21 cellular contexts compared by ENCODE assay signal in the genomic region with DNA sequence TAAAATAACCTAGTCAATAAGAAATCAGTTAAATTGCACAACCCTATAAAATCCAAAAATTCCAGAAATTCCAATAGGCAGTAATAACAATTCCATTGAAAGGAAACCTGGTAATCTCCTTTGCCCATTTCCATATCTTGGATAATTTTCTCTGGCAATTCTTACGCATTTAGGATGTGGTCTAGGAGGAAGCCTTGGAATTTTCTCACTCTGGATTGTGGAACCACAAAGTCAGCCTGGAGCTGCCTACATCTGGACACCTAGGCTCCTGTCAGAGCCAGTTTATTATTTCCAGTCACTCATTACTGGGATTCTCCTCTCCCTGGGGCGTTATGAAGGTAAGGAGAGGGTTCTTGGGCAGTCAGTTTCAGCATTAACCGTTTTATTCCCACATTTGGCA. TPM values are rescaled to one million over a fixed set of nuclear protein-coding genes. Genes with fewer than 3 reads are reported as not detected.
DNase-seq lines count a peak whose midpoint lies in the region; ATAC-seq and TF ChIP-seq lines count a peak whose summit lies in the region.
"Had no signal": no experiment of that assay in that cellular context is flagged by ENCODE, and none has a peak within 500 bp of the region (broad histone marks: within the 10 kb centered on the region; RNA-seq: fewer than 3 reads in every experiment).

No MANE protein-coding gene starts in this region.

- no peak overlapping the region for H2BK12ac ChIP-seq in mesenchymal stem cell (ENCODE audit: low read length in 2 of 2)

- no peak overlapping the region for H3K4me2 ChIP-seq in mesenchymal stem cell (ENCODE audit: low read length, poor library complexity, severe bottlenecking)

- no peaks in the 10 kb centered on the region for H3K4me1 Mint-ChIP-seq in activated naive CD8-positive, alpha-beta T cell treated with anti-CD3 and anti-CD28 coated beads for 36 hours
- H3K4me1 Mint-ChIP-seq: B cell; naive thymus-derived CD8-positive, alpha-beta T cell had no signal

- H3K27ac Mint-ChIP-seq in activated naive CD8-positive, alpha-beta T cell treated with anti-CD3 and anti-CD28 coated beads for 36 hours, result no peak overlapping the region
- H3K27ac Mint-ChIP-seq: B cell; naive thymus-derived CD8-positive, alpha-beta T cell had no signal

- H3K9ac ChIP-seq in colonic mucosa (ENCODE audit: low read depth in 2 of 2, low read length in 2 of 2) (no peak overlapping the region), mesenchymal stem cell (ENCODE audit: low read length) (no peak overlapping the region)

- H3K27me3 ChIP-seq in colonic mucosa, result no peaks in the 10 kb centered on the region
- H3K27me3 ChIP-seq in mesenchymal stem cell (ENCODE audit: control insufficient read depth in 1 of 2, insufficient read depth in 1 of 2, low read length in 2 of 2), result no peaks in the 10 kb centered on the region
- H3K27me3 ChIP-seq: Peyer's patch had no signal

- H2AFZ ChIP-seq in mesenchymal stem cell (ENCODE audit: low read depth, low read length), result no peak overlapping the region

- no peak overlapping the region for H2BK120ac ChIP-seq in mesenchymal stem cell (ENCODE audit: low read depth, low read length)

- H3K4ac ChIP-seq in mesenchymal stem cell (ENCODE audit: low read depth in 1 of 2, low read length in 2 of 2), result no peak overlapping the region

- ATAC-seq in HG03469 (IDR thresholded peaks at IDR 0.05; ENCODE audit: unreplicated experiment), result no peak
- ATAC-seq: naive thymus-derived CD8-positive, alpha-beta T cell had no signal

- no peak overlapping the region for H2BK5ac ChIP-seq in mesenchymal stem cell (ENCODE audit: low read depth, low read length, poor library complexity, severe bottlenecking)

- WGBS in mesenchymal stem cell, result 81% methylated on average over 3 of the region's 3 CpGs

- H3K36me3 ChIP-seq in colonic mucosa, result no peaks in the 10 kb centered on the region
- no peaks in the 10 kb centered on the region for H3K36me3 ChIP-seq in mesenchymal stem cell (ENCODE audit: control insufficient read depth in 1 of 2, insufficient read depth in 2 of 2, low read depth in 1 of 2, low read length in 2 of 2)
- H3K36me3 ChIP-seq: HAP-1, Peyer's patch had no signal

- H2AK5ac ChIP-seq in mesenchymal stem cell (ENCODE audit: low read length, severe bottlenecking), result no peak overlapping the region

- DNase-seq in EL (peak; percentile 85), M059J (ENCODE audit: low read depth) (peak; percentile 92), colonic mucosa (no peak), mesenchymal stem cell (peak; percentile 36), anterior cingulate cortex (lab: John Stamatoyannopoulos, UW) (no peak), AML-193 (lab: John Stamatoyannopoulos, UW) (no peak)
- DNase-seq in activated naive CD8-positive, alpha-beta T cell treated with anti-CD3 and anti-CD28 coated beads for 36 hours, result no peak
- DNase-seq: glutamatergic neuron; Kasumi-1; naive thymus-derived CD8-positive, alpha-beta T cell; NCI-H1417; NCI-H748 treated with DMSO at 0.1 percent for 48 hours; Peyer's patch; small intestine; stimulated activated CD4-positive, alpha-beta T cell treated with anti-CD3 and anti-CD28 coated beads, Interleukin-4, amount 100 ng/mL, for 4 hours; stimulated activated CD8-positive, alpha-beta memory T cell treated with anti-CD3 and anti-CD28 coated beads, Interleukin-4, amount 100 ng/mL, for 48 hours; T-helper 1 cell had no signal

- no peak overlapping the region for H3K4me3 Mint-ChIP-seq in activated naive CD8-positive, alpha-beta T cell treated with anti-CD3 and anti-CD28 coated beads for 36 hours
- H3K4me3 Mint-ChIP-seq: B cell; naive thymus-derived CD8-positive, alpha-beta T cell had no signal

- intact Hi-C loops in colonic mucosa (cut with DNase I), result no loop called here

- H3K27me3 Mint-ChIP-seq in activated naive CD8-positive, alpha-beta T cell treated with anti-CD3 and anti-CD28 coated beads for 36 hours, result no peaks in the 10 kb centered on the region
- H3K27me3 Mint-ChIP-seq: B cell; naive thymus-derived CD8-positive, alpha-beta T cell had no signal

- no peak overlapping the region for H3K23ac ChIP-seq in mesenchymal stem cell (ENCODE audit: low read length in 2 of 2)

- H3K18ac ChIP-seq in mesenchymal stem cell (ENCODE audit: low read depth in 1 of 2, low read length in 2 of 2), result no peak overlapping the region

- H2BK15ac ChIP-seq in mesenchymal stem cell (ENCODE audit: low read depth, poor library complexity, severe bottlenecking), result no peak overlapping the region

- H3K9me3 ChIP-seq in colonic mucosa (no peaks in the 10 kb centered on the region), mesenchymal stem cell (ENCODE audit: control insufficient read depth, low read length) (no peaks in the 10 kb centered on the region)
- H3K9me3 ChIP-seq: HAP-1, Peyer's patch had no signal

- no peak overlapping the region for H4K8ac ChIP-seq in mesenchymal stem cell (ENCODE audit: low read length)

- H3K4me3 ChIP-seq in colonic mucosa (no peak overlapping the region), mesenchymal stem cell (ENCODE audit: insufficient read depth in 1 of 2, low read depth in 1 of 2, low read length in 2 of 2) (no peak overlapping the region)
- H3K4me3 ChIP-seq: HAP-1, lung, Peyer's patch had no signal

- no peak overlapping the region for H4K91ac ChIP-seq in mesenchymal stem cell (ENCODE audit: low read length)

- H3K36me3 Mint-ChIP-seq in activated naive CD8-positive, alpha-beta T cell treated with anti-CD3 and anti-CD28 coated beads for 36 hours, result no peaks in the 10 kb centered on the region
- H3K36me3 Mint-ChIP-seq: naive thymus-derived CD8-positive, alpha-beta T cell had no signal

- no peak overlapping the region for H3K14ac ChIP-seq in mesenchymal stem cell (ENCODE audit: low read length in 2 of 2)

- no peaks in the 10 kb centered on the region for H3K9me3 Mint-ChIP-seq in activated naive CD8-positive, alpha-beta T cell treated with anti-CD3 and anti-CD28 coated beads for 36 hours
- H3K9me3 Mint-ChIP-seq: naive thymus-derived CD8-positive, alpha-beta T cell had no signal

- no peak for TF ChIP-seq CTCF in colonic mucosa (IDR thresholded peaks at IDR 0.05)

- H3K4me1 ChIP-seq in colonic mucosa, result peaks cover 4% of the 10 kb centered on the region
- peaks cover 4% of the 10 kb centered on the region for H3K4me1 ChIP-seq in mesenchymal stem cell (ENCODE audit: control insufficient read depth, insufficient read depth, low read depth, low read length)

- H3K27ac ChIP-seq in colonic mucosa, result peak overlapping the region; percentile 90
- H3K27ac ChIP-seq in mesenchymal stem cell (ENCODE audit: low read length, poor library complexity, severe bottlenecking), result peak overlapping the region; percentile 67
- H3K27ac ChIP-seq: Peyer's patch had no signal

- no peaks in the 10 kb centered on the region for H3K79me1 ChIP-seq in mesenchymal stem cell (replicated peaks; ENCODE audit: low read length, poor library complexity, severe bottlenecking)

RNA-seq across cellular contexts. Expression of gene GNE, which starts 40.3 kb away (rescaled TPM):
- 38.0 and 50.0 TPM in 2 replicates for total RNA-seq in M059J (2014; rRNA removed; shearing (Covaris generic))
- 100 to 1,000 TPM; 150 to 190 TPM for total RNA-seq in colonic mucosa
- 8.1 TPM for polyA plus RNA-seq in mesenchymal stem cell (2013, experiment 1 of 2)
- 8.0 TPM for polyA plus RNA-seq in mesenchymal stem cell (2013, experiment 2 of 2)
- total RNA-seq in activated naive CD8-positive, alpha-beta T cell treated with anti-CD3 and anti-CD28 coated beads for 36 hours, result 10 to 100 TPM; 12.6 to 13.3 TPM

Comparison
In these comparisons a context has a peak if more than half of its experiments do, and no peak if none do; other contexts are left out.
1. DNase-seq: peak in EL (single experiment), M059J (single experiment) and mesenchymal stem cell (single experiment); none in colonic mucosa (single experiment), anterior cingulate cortex (0 of 58), AML-193 (0 of 2) and activated naive CD8-positive, alpha-beta T cell treated with anti-CD3 and anti-CD28 coated beads for 36 hours (single experiment).